Comparison of ENCODE assay signal across 9 cellular contexts in the genomic region with DNA sequence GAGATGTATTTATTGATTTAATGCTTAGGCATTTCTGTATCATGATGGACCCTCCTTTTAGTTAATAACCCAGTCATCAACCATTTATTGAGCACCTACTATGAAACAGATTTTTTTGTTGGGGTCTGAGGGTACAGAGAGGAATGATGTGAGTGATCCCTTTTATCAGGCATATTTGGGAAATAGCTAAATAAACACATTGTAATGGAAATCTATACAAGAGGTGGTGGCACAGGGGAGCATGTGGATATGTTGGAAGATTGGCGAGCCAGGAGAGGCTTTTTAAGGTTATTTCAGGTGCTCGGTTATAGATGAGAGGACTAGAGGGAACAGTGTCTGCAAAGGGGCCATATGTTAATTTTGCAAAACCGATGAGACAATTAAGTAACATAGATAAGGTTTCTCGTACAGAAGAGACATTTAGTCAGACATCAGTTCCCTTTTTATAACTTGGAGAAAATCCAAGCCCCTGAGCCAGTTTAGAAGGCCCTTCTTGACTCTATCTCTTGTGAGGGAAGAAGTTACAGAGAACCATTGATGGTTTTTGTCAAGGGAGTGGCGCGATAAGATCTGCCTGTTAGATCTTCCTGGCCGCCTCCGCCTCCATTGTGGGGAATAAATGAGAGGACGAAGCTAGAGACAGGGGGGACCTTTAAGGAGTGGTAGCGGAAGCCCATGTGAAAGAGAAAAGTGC. TPM values are rescaled to one million over a fixed set of nuclear protein-coding genes. Genes with fewer than 3 reads are reported as not detected.
DNase-seq lines count a peak whose midpoint lies in the region; ATAC-seq and TF ChIP-seq lines count a peak whose summit lies in the region.
"Had no signal": no experiment of that assay in that cellular context is flagged by ENCODE, and none has a peak within 500 bp of the region (broad histone marks: within the 10 kb centered on the region; RNA-seq: fewer than 3 reads in every experiment).

No MANE protein-coding gene starts in this region.

- H3K36me3 Mint-ChIP-seq in MCF 10A (ENCODE audit: insufficient read depth, unreplicated experiment) (peaks cover 24% of the 10 kb centered on the region), endothelial cell (ENCODE audit: low read depth, unreplicated experiment) (no peaks in the 10 kb centered on the region)

- BruUV-seq in MCF 10A (replicated peaks; lab: Mats Ljungman, UMichigan), result no TSS peak

- H3K4me3 ChIP-seq in breast epithelium, result peak overlapping the region in 1 of 3 donors; percentile 99
- peak overlapping the region; percentile 94 for H3K4me3 ChIP-seq in SJCRH30
- no peak overlapping the region for H3K4me3 ChIP-seq in vagina

- intact Hi-C loops in MCF 10A (cut with micrococcal nuclease) (no loop called here), breast epithelium (cut with DNase I; ENCODE audit: low total_unique reads) (no loop called here), vagina (cut with DNase I) (no loop called here)

- TF ChIP-seq CTCF in MCF 10A (IDR thresholded peaks at IDR 0.05; ENCODE audit: unreplicated experiment), result no peak
- no peak for TF ChIP-seq CTCF in breast epithelium (IDR thresholded peaks at IDR 0.05)
- no peak for TF ChIP-seq CTCF in endothelial cell (IDR thresholded peaks at IDR 0.05; ENCODE audit: unreplicated experiment)
- TF ChIP-seq CTCF in vagina (IDR thresholded peaks at IDR 0.05), result no peak

- no peak overlapping the region for H3K27ac ChIP-seq in breast epithelium
- H3K27ac ChIP-seq in SJCRH30, result no peak overlapping the region
- no peak overlapping the region for H3K27ac ChIP-seq in vagina

- TF ChIP-seq POLR2A in breast epithelium (IDR thresholded peaks at IDR 0.05) (no peak), vagina (IDR thresholded peaks at IDR 0.05) (no peak)

- no peak for ATAC-seq in stimulated activated naive CD8-positive, alpha-beta T cell treated with anti-CD3 and anti-CD28 coated beads, Interleukin-15, amount 100 ng/mL, for 72 hours

- H3K9me3 Mint-ChIP-seq in MCF 10A (ENCODE audit: unreplicated experiment) (no peaks in the 10 kb centered on the region), endothelial cell (ENCODE audit: unreplicated experiment) (no peaks in the 10 kb centered on the region)
- H3K9me3 Mint-ChIP-seq in stimulated activated naive CD8-positive, alpha-beta T cell treated with anti-CD3 and anti-CD28 coated beads, Interleukin-15, amount 100 ng/mL, for 72 hours, result no peaks in the 10 kb centered on the region

- CTCF ChIA-PET in MCF 10A (lab: Yijun Ruan, JAX), result interaction anchor here (0.6 kb wide), 1 partner anchor 322 kb away, joined by 3 read pairs; no protein-coding TSS in a partner anchor

- H3K4me1 ChIP-seq in breast epithelium, result peaks cover 3 to 10% of the 10 kb centered on the region in 2 donors
- H3K4me1 ChIP-seq in SJCRH30, result peaks cover 4% of the 10 kb centered on the region; the same call in 1 of the 2 replicates
- peaks cover 29% of the 10 kb centered on the region for H3K4me1 ChIP-seq in vagina

- H3K27me3 ChIP-seq in breast epithelium (no peaks in the 10 kb centered on the region), SJCRH30 (no peaks in the 10 kb centered on the region), vagina (no peaks in the 10 kb centered on the region)

- H3K9me3 ChIP-seq in breast epithelium (no peaks in the 10 kb centered on the region), SJCRH30 (replicated peaks) (no peaks in the 10 kb centered on the region), vagina (no peaks in the 10 kb centered on the region)

- peaks cover 34% of the 10 kb centered on the region for H3K4me1 Mint-ChIP-seq in MCF 10A (ENCODE audit: insufficient read depth, unreplicated experiment)
- peaks cover 18% of the 10 kb centered on the region for H3K4me1 Mint-ChIP-seq in endothelial cell (ENCODE audit: unreplicated experiment)
- H3K4me1 Mint-ChIP-seq in stimulated activated naive CD8-positive, alpha-beta T cell treated with anti-CD3 and anti-CD28 coated beads, Interleukin-15, amount 100 ng/mL, for 72 hours, result peaks cover 49% of the 10 kb centered on the region

- POLR2A ChIA-PET in MCF 10A (lab: Yijun Ruan, JAX), result interaction anchor here (0.7 to 5.8 kb wide), 2 partner anchors 14 to 20 kb away, joined by 3 to 44 read pairs; no protein-coding TSS in a partner anchor

- H3K27ac Mint-ChIP-seq in MCF 10A (ENCODE audit: low read depth, unreplicated experiment), result peak overlapping the region; percentile 93
- no peak overlapping the region for H3K27ac Mint-ChIP-seq in endothelial cell (ENCODE audit: unreplicated experiment)
- peak overlapping the region in 1 of 2 donors; percentile 0 for H3K27ac Mint-ChIP-seq in stimulated activated naive CD8-positive, alpha-beta T cell treated with anti-CD3 and anti-CD28 coated beads, Interleukin-15, amount 100 ng/mL, for 72 hours

- DNase-seq in MCF 10A (ENCODE audit: unreplicated experiment) (no peak), breast epithelium (ENCODE audit: low spot score in 2 of 2) (no peak), SJCRH30 (no peak), endothelial cell (ENCODE audit: low spot score) (no peak), NCI-H2107 treated with DMSO at 0.1 percent for 48 hours (lab: John Stamatoyannopoulos, UW; ENCODE audit: unreplicated experiment) (no peak), amniotic stem cell (lab: John Stamatoyannopoulos, UW) (no peak), vagina (ENCODE audit: extremely low spot score in 2 of 2) (no peak)
- no peak for DNase-seq in stimulated activated naive CD8-positive, alpha-beta T cell treated with anti-CD3 and anti-CD28 coated beads, Interleukin-15, amount 100 ng/mL, for 72 hours
- DNase-seq: NCI-H187 had no signal

- H3K36me3 ChIP-seq in breast epithelium (no peaks in the 10 kb centered on the region), SJCRH30 (peaks cover 6% of the 10 kb centered on the region; the same call in 1 of the 2 replicates), vagina (no peaks in the 10 kb centered on the region)

- no peaks in the 10 kb centered on the region for H3K27me3 Mint-ChIP-seq in MCF 10A (ENCODE audit: insufficient read depth, unreplicated experiment)
- H3K27me3 Mint-ChIP-seq in endothelial cell (ENCODE audit: unreplicated experiment), result no peaks in the 10 kb centered on the region
- no peaks in the 10 kb centered on the region for H3K27me3 Mint-ChIP-seq in stimulated activated naive CD8-positive, alpha-beta T cell treated with anti-CD3 and anti-CD28 coated beads, Interleukin-15, amount 100 ng/mL, for 72 hours

- peak overlapping the region; percentile 88 for H3K4me3 Mint-ChIP-seq in MCF 10A (ENCODE audit: unreplicated experiment)
- H3K4me3 Mint-ChIP-seq in endothelial cell (ENCODE audit: unreplicated experiment), result peak overlapping the region; percentile 95
- peak overlapping the region; percentile 88 to 90 for H3K4me3 Mint-ChIP-seq in stimulated activated naive CD8-positive, alpha-beta T cell treated with anti-CD3 and anti-CD28 coated beads, Interleukin-15, amount 100 ng/mL, for 72 hours

RNA-seq across cellular contexts. Expression of a gene that starts 2.0 kb away (rescaled TPM):
- total RNA-seq in MCF 10A (2022) (149 and 193 TPM in 2 replicates), breast epithelium (100 to 1,000 TPM in 2 of 3 donors, 10 to 100 TPM in 1; 78.6 to 145 (median 138) TPM), endothelial cell (ENCODE audit: unreplicated experiment) (152 TPM), vagina (116 TPM)
- 38.4 and 51.4 TPM in 2 replicates for total RNA-seq in SJCRH30 (2014; rRNA removed; shearing (Covaris generic))
